ENCODE assay signal across 28 cellular contexts in the genomic region with DNA sequence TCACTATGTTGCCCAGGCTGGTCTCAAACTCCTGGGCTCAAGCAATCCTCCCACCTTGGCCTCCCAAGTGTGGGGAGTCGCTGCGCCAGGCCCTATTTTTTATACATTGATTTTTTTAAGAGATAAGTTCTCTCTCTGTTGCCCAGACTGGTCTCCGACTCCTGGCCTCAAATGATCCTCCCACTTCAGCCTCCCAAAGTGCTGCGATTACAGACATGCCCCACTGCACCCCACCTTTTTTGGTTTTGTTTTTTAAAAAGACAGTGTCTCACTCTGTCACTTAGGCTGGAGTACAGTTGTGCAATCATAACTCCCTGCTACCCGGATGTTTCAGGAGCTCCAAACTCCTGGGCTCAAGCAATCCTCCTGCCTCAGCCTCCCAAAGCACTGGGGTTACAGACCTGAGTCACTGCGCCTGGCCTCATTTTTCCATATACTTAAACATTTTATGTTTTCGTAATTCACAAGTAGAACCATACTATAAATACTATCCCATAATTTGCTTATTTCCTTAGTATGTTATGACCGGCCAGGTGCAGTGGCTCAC.
"Had no signal": no experiment of that assay in that cellular context is flagged by ENCODE, and none has a peak within 500 bp of the region (broad histone marks: within the 10 kb centered on the region; RNA-seq: fewer than 3 reads in every experiment).

No MANE protein-coding gene starts in this region.

- H3K27ac ChIP-seq: esophagus squamous epithelium, heart right ventricle, left lung, neural progenitor cell, parathyroid adenoma, testis, tibial artery, upper lobe of left lung had no signal

- DNase-seq: cortex of kidney; effector memory CD8-positive, alpha-beta T cell; erythroblast; esophagus squamous epithelium; foreskin melanocyte; glutamatergic neuron; heart right ventricle; hippocampal formation; left cardiac atrium; left lung; mesenchymal stem cell; mucosa of descending colon; naive B cell; stimulated activated CD4-positive, alpha-beta T cell treated with anti-CD3 and anti-CD28 coated beads, Interleukin-12 subunit alpha, Interleukin-12 subunit beta, amount 100 ng/mL, for 4 hours; stimulated activated CD4-positive, alpha-beta T cell treated with anti-CD3 and anti-CD28 coated beads, Interleukin-2, amount 100 ng/mL, for 24 hours; stimulated activated CD4-positive, alpha-beta T cell treated with anti-CD3 and anti-CD28 coated beads, Interleukin-4, amount 100 ng/mL, for 24 hours; stimulated activated naive CD8-positive, alpha-beta T cell treated with anti-CD3 and anti-CD28 coated beads, Interleukin-15, Interleukin-2, amounts not matched to agents 100 U/mL and 50 U/mL, for 24 hours; substantia nigra; testis; tibial artery; upper lobe of left lung had no signal

- H3K4me3 ChIP-seq: esophagus squamous epithelium, heart right ventricle, left lung, mucosa of descending colon, neural progenitor cell, smooth muscle cell, testis, tibial artery, upper lobe of left lung had no signal

- H3K27ac Mint-ChIP-seq: natural killer cell treated with Interleukin-12 subunit alpha and Interleukin-12 subunit beta and Interleukin-15 and Interleukin-18, amount 100 ng/mL, for 72 hours; neural progenitor cell; progenitor cell of endocrine pancreas; stimulated activated memory B cell treated with anti-CD40 and anti-IgM and Interleukin-4, amounts not matched to agents 10 μg/mL and 1 μg/mL and 100 μg/mL, for 72 hours had no signal

- H3K4me3 Mint-ChIP-seq: effector memory CD8-positive, alpha-beta T cell; mesothelial cell of epicardium; naive B cell; natural killer cell treated with Interleukin-12 subunit alpha and Interleukin-12 subunit beta and Interleukin-15 and Interleukin-18, amount 100 ng/mL, for 72 hours; neural progenitor cell; stimulated activated memory B cell treated with anti-CD40 and anti-IgM and Interleukin-4, amounts not matched to agents 10 μg/mL and 1 μg/mL and 100 μg/mL, for 72 hours had no signal

- H3K4me1 Mint-ChIP-seq: neural progenitor cell had no signal

- H3K27me3 Mint-ChIP-seq: effector memory CD8-positive, alpha-beta T cell; naive B cell; natural killer cell treated with Interleukin-12 subunit alpha and Interleukin-12 subunit beta and Interleukin-15 and Interleukin-18, amount 100 ng/mL, for 72 hours; progenitor cell of endocrine pancreas; stimulated activated memory B cell treated with anti-CD40 and anti-IgM and Interleukin-4, amounts not matched to agents 10 μg/mL and 1 μg/mL and 100 μg/mL, for 72 hours had no signal

- H3K9me3 Mint-ChIP-seq: effector memory CD8-positive, alpha-beta T cell; naive B cell; natural killer cell treated with Interleukin-12 subunit alpha and Interleukin-12 subunit beta and Interleukin-15 and Interleukin-18, amount 100 ng/mL, for 72 hours; neural progenitor cell; stimulated activated memory B cell treated with anti-CD40 and anti-IgM and Interleukin-4, amounts not matched to agents 10 μg/mL and 1 μg/mL and 100 μg/mL, for 72 hours had no signal
